Comparison of ENCODE assay signal across 13 cellular contexts in the genomic region with DNA sequence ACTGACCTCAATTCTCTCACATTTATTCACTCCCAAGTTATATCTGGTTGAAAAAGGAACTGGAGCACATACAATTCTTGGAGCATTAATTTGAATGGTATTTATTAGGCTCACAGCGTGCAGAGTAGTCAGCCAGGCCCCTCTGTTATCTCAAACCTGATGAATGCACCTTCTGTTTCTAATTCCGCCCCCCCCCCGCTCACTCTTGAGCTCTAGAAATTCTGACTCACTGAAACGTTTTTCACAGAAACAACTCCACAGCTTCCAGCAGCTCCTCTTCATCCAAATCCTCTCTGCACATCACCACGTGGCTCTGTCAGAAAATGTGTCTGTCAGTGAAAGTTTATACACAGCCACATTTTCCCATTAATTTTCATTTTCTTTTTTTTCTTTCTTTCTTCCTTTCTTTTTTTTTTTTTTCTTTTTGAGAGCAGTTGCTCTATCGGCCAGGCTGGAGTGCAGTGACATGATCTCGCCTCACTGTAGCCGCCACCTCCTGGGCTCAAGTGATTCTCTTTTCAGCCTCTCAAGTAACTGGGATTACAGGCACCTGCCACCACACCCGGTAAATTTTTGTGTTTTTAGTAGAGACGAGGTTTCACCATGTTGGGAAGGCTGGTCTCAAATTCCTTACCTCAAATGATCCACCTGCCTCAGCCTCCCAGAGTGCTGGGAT.
DNase-seq lines count a peak whose midpoint lies in the region; ATAC-seq and TF ChIP-seq lines count a peak whose summit lies in the region.
"Had no signal": no experiment of that assay in that cellular context is flagged by ENCODE, and none has a peak within 500 bp of the region (broad histone marks: within the 10 kb centered on the region; RNA-seq: fewer than 3 reads in every experiment).

No MANE protein-coding gene starts in this region.

- H3K9me3 ChIP-seq in SK-N-SH (peaks cover 9% of the 10 kb centered on the region; the same call in 1 of the 2 replicates), aorta (ENCODE audit: control insufficient read depth, low read length) (no peaks in the 10 kb centered on the region)

- H3K4me2 ChIP-seq in SK-N-SH: no peak overlapping the region

- no peaks in the 10 kb centered on the region for H3K79me2 ChIP-seq in SK-N-SH (ENCODE audit: insufficient read depth)

- peak overlapping the region; percentile 39 to 79 (median 62) for H3K27ac Mint-ChIP-seq in nephron
- no peak overlapping the region for H3K27ac Mint-ChIP-seq in activated naive CD8-positive, alpha-beta T cell treated with anti-CD3 and anti-CD28 coated beads, Interleukin-2, amount 50 U/mL, for 24 hours
- H3K27ac Mint-ChIP-seq: T-cell had no signal

- no peak overlapping the region for H3K27ac ChIP-seq in SK-N-SH (ENCODE audit: low read depth in 2 of 2, low read length in 1 of 2)
- H3K27ac ChIP-seq in aorta (ENCODE audit: low read depth in 1 of 2, low read length in 2 of 2): no peak overlapping the region
- H3K27ac ChIP-seq: thoracic aorta had no signal

- H2AFZ ChIP-seq in SK-N-SH (ENCODE audit: low read depth): no peak overlapping the region

- H3K4me1 Mint-ChIP-seq in nephron: peaks cover 28% of the 10 kb centered on the region
- no peaks in the 10 kb centered on the region for H3K4me1 Mint-ChIP-seq in activated naive CD8-positive, alpha-beta T cell treated with anti-CD3 and anti-CD28 coated beads, Interleukin-2, amount 50 U/mL, for 24 hours
- H3K4me1 Mint-ChIP-seq: T-cell had no signal

- intact Hi-C loops in aorta (cut with DNase I): no loop called here

- 24% methylated on average over 10 of the region's 10 CpGs for WGBS in SK-N-SH (ENCODE audit: low lambda C conversion rate)
- WGBS in aorta, 2 donors: 45 to 50% methylated on average over 10 of the region's 10 CpGs

- H3K9me2 ChIP-seq in SK-N-SH: no peaks in the 10 kb centered on the region

- peaks cover 0 to 2% of the 10 kb centered on the region in 2 experiments; a peak in 1 of 4 replicates for H3K4me1 ChIP-seq in SK-N-SH (ENCODE audit: control insufficient read depth in 1 of 2, insufficient read depth in 2 of 2, low read depth in 1 of 2, low read length in 1 of 2)
- no peaks in the 10 kb centered on the region for H3K4me1 ChIP-seq in aorta (ENCODE audit: control insufficient read depth in 1 of 2, insufficient read depth in 2 of 2, low read length in 2 of 2)

- no peak overlapping the region for H3K9ac ChIP-seq in SK-N-SH

- peaks cover 5% of the 10 kb centered on the region for H3K36me3 Mint-ChIP-seq in nephron (ENCODE audit: low read depth)
- no peaks in the 10 kb centered on the region for H3K36me3 Mint-ChIP-seq in activated naive CD8-positive, alpha-beta T cell treated with anti-CD3 and anti-CD28 coated beads, Interleukin-2, amount 50 U/mL, for 24 hours (ENCODE audit: low read depth)
- H3K36me3 Mint-ChIP-seq: T-cell had no signal

- peak overlapping the region in 2 of 3 experiments; percentile 5 to 10 for H3K4me3 Mint-ChIP-seq in nephron
- H3K4me3 Mint-ChIP-seq in activated naive CD8-positive, alpha-beta T cell treated with anti-CD3 and anti-CD28 coated beads, Interleukin-2, amount 50 U/mL, for 24 hours: no peak overlapping the region
- H3K4me3 Mint-ChIP-seq: T-cell had no signal

- no peak for ATAC-seq in SK-N-SH treated with all-trans-retinoic acid at 6 μM for 48 hours
- peak; percentile 56 for ATAC-seq in aorta (ENCODE audit: low FRiP score)
- ATAC-seq in activated naive CD8-positive, alpha-beta T cell treated with anti-CD3 and anti-CD28 coated beads, Interleukin-2, amount 50 U/mL, for 24 hours: no peak
- ATAC-seq: T-cell had no signal

- TF ChIP-seq RAD21 in SK-N-SH (IDR thresholded peaks at IDR 0.05; ENCODE audit: low read length): no peak

- POLR2A ChIA-PET in SK-N-SH (lab: Yijun Ruan, JAX): no interaction called here

- H3K9me3 Mint-ChIP-seq in nephron: peaks cover 28% of the 10 kb centered on the region
- H3K9me3 Mint-ChIP-seq in activated naive CD8-positive, alpha-beta T cell treated with anti-CD3 and anti-CD28 coated beads, Interleukin-2, amount 50 U/mL, for 24 hours: peaks cover 28% of the 10 kb centered on the region

- CTCF ChIA-PET in SK-N-SH (lab: Yijun Ruan, JAX): interaction anchor here (1.1 kb wide), 2 partner anchors 25 to 160 kb away, joined by 3 to 5 read pairs; no protein-coding TSS in a partner anchor

- no peaks in the 10 kb centered on the region for H3F3A ChIP-seq in SK-N-SH (replicated peaks; ENCODE audit: insufficient read depth)

- peak; percentile 25 for DNase-seq in SK-N-SH
- peak; percentile 68 for DNase-seq in fibroblast of pulmonary artery (ENCODE audit: low read depth)
- DNase-seq in aorta: no peak
- DNase-seq in NCI-H2029 treated with DMSO at 0.1 percent for 48 hours (lab: John Stamatoyannopoulos, UW): no peak
- DNase-seq in activated naive CD8-positive, alpha-beta T cell treated with anti-CD3 and anti-CD28 coated beads, Interleukin-2, amount 50 U/mL, for 24 hours: no peak
- DNase-seq in NCI-H524 treated with DMSO at 0.1 percent for 48 hours (lab: John Stamatoyannopoulos, UW): no peak
- DNase-seq: activated CD4-positive, alpha-beta T cell treated with anti-CD3 and anti-CD28 coated beads for 4 hours; NCI-H2081; T-cell had no signal

- H3K4me3 ChIP-seq in SK-N-SH (ENCODE audit: low read depth in 2 of 2, low read length in 1 of 2) (no peak overlapping the region), fibroblast of pulmonary artery (replicated peaks; ENCODE audit: low read depth, low read length) (no peak overlapping the region), aorta (ENCODE audit: low read length in 2 of 2) (no peak overlapping the region)
- H3K4me3 ChIP-seq: skin epidermis, thoracic aorta had no signal

- no peak for TF ChIP-seq CTCF in SK-N-SH (IDR thresholded peaks at IDR 0.05)
- TF ChIP-seq CTCF in fibroblast of pulmonary artery (IDR thresholded peaks at IDR 0.05; ENCODE audit: low read length, missing control alignments): no peak
- TF ChIP-seq CTCF in nephron (IDR thresholded peaks at IDR 0.05; ENCODE audit: unreplicated experiment in 3 of 3): no peak

- H3K36me3 ChIP-seq in SK-N-SH (replicated peaks in 1 of 2; ENCODE audit: control insufficient read depth in 1 of 2, insufficient read depth in 2 of 2, low read length in 1 of 2) (no peaks in the 10 kb centered on the region), aorta (ENCODE audit: control insufficient read depth in 1 of 2, insufficient read depth in 2 of 2, low read length in 1 of 2) (no peaks in the 10 kb centered on the region)
- H3K36me3 ChIP-seq: thoracic aorta had no signal

- no peaks in the 10 kb centered on the region for H3K27me3 ChIP-seq in SK-N-SH (ENCODE audit: insufficient read depth)
- no peaks in the 10 kb centered on the region for H3K27me3 ChIP-seq in aorta (ENCODE audit: control insufficient read depth in 1 of 2, insufficient read depth in 2 of 2, low read length in 1 of 2)

- no peaks in the 10 kb centered on the region for H3K27me3 Mint-ChIP-seq in nephron (ENCODE audit: low read depth)
- H3K27me3 Mint-ChIP-seq in activated naive CD8-positive, alpha-beta T cell treated with anti-CD3 and anti-CD28 coated beads, Interleukin-2, amount 50 U/mL, for 24 hours: peaks cover 30% of the 10 kb centered on the region

- no peak for TF ChIP-seq EP300 in SK-N-SH (IDR thresholded peaks at IDR 0.05; ENCODE audit: borderline replicate concordance in 1 of 2, low read depth in 1 of 2, low read length in 1 of 2)

- no peaks in the 10 kb centered on the region for H4K20me1 ChIP-seq in SK-N-SH (ENCODE audit: insufficient read depth)

TF ChIP-seq in SK-N-SH, 30 proteins besides CTCF, POLR2A, EP300 and RAD21:
- TF ChIP-seq JUND (IDR thresholded peaks at IDR 0.05) (no peak), MEF2A (IDR thresholded peaks at IDR 0.05; ENCODE audit: borderline replicate concordance, low read depth) (no peak), CHD2 (IDR thresholded peaks at IDR 0.05; ENCODE audit: low read length, partially characterized antibody) (no peak), ELF1 (IDR thresholded peaks at IDR 0.05) (no peak), FOXJ3 (CRISPR knock-in tag; IDR thresholded peaks at IDR 0.05) (no peak), YY1 (IDR thresholded peaks at IDR 0.05; ENCODE audit: low read depth) (no peak), MXI1 (IDR thresholded peaks at IDR 0.05; ENCODE audit: low read depth, low read length) (peak; percentile 46; the same call in 1 of the 2 replicates)
- TF ChIP-seq, protein P1, sequence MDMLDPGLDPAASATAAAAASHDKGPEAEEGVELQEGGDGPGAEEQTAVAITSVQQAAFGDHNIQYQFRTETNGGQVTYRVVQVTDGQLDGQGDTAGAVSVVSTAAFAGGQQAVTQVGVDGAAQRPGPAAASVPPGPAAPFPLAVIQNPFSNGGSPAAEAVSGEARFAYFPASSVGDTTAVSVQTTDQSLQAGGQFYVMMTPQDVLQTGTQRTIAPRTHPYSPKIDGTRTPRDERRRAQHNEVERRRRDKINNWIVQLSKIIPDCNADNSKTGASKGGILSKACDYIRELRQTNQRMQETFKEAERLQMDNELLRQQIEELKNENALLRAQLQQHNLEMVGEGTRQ (IDR thresholded peaks at IDR 0.05; ENCODE audit: borderline replicate concordance, low read depth, low read length): no peak

TF ChIP-seq in SK-N-SH treated with all-trans-retinoic acid at 6 μM for 48 hours, 23 proteins besides CTCF, POLR2A, EP300 and RAD21:
- TF ChIP-seq ZFP30 (CRISPR knock-in tag; IDR thresholded peaks at IDR 0.05): no peak

Comparison
In these comparisons a context has a peak if more than half of its experiments do, and no peak if none do; other contexts are left out.
1. DNase-seq: peak in SK-N-SH (single experiment) and fibroblast of pulmonary artery (single experiment); none in aorta (0 of 2), NCI-H2029 treated with DMSO at 0.1 percent for 48 hours (single experiment), activated naive CD8-positive, alpha-beta T cell treated with anti-CD3 and anti-CD28 coated beads, Interleukin-2, amount 50 U/mL, for 24 hours (single experiment) and NCI-H524 treated with DMSO at 0.1 percent for 48 hours (single experiment).